Comparison of ENCODE assay signal across 25 cellular contexts in genomic region chr3:85487375-85487774, GRCh38.
"Had no signal": no experiment of that assay in that cellular context is flagged by ENCODE, and none has a peak within 500 bp of the region (broad histone marks: within the 10 kb centered on the region; RNA-seq: fewer than 3 reads in every experiment).

No MANE protein-coding gene starts in this region.

- H3K4me2 ChIP-seq: neural progenitor cell, smooth muscle cell had no signal

- ATAC-seq: natural killer cell; right lobe of liver; stimulated activated memory B cell treated with anti-CD40 and anti-IgM and Interleukin-4, amounts not matched to agents 10 μg/mL and 1 μg/mL and 100 μg/mL, for 72 hours; stimulated activated naive CD8-positive, alpha-beta T cell treated with anti-CD3 and anti-CD28 coated beads, Interleukin-15, amount 100 ng/mL, for 72 hours had no signal

- H3K27me3 ChIP-seq: neural progenitor cell, ovary, right atrium auricular region, right lobe of liver, tibial nerve, vagina had no signal

- H3K27ac ChIP-seq: left ventricle myocardium inferior, neural progenitor cell, ovary, right atrium auricular region, right lobe of liver, tibial nerve, vagina had no signal

- H3K4me3 Mint-ChIP-seq: mesothelial cell of epicardium; naive B cell; natural killer cell; nephron progenitor cell; neural progenitor cell; stimulated activated memory B cell treated with anti-CD40 and anti-IgM and Interleukin-4, amounts not matched to agents 10 μg/mL and 1 μg/mL and 100 μg/mL, for 72 hours; stimulated activated naive CD8-positive, alpha-beta T cell treated with anti-CD3 and anti-CD28 coated beads, Interleukin-15, amount 100 ng/mL, for 72 hours; type B pancreatic cell had no signal

- H3K4me3 ChIP-seq: left ventricle myocardium inferior, lung, neural progenitor cell, ovary, right atrium auricular region, right lobe of liver, smooth muscle cell, tibial nerve, vagina had no signal

- H3K9ac ChIP-seq: neural progenitor cell had no signal

- DNase-seq: islet precursor cell; left ventricle myocardium inferior; mesendoderm; naive B cell; natural killer cell; nephron progenitor cell; ovary; right lobe of liver; stimulated activated CD4-positive, alpha-beta T cell treated with anti-CD3 and anti-CD28 coated beads, Interleukin-1b, Interleukin-23, amount 100 ng/mL, for 48 hours; stimulated activated CD4-positive, alpha-beta T cell treated with anti-CD3 and anti-CD28 coated beads, Interleukin-2, amount 100 ng/mL, for 48 hours; stimulated activated CD4-positive, alpha-beta T cell treated with anti-CD3 and anti-CD28 coated beads, Interleukin-4, amount 100 ng/mL, for 4 hours; stimulated activated CD8-positive, alpha-beta memory T cell treated with anti-CD3 and anti-CD28 coated beads, Interleukin-4, amount 100 ng/mL, for 48 hours; stimulated activated naive CD4-positive, alpha-beta T cell treated with Interleukin-2 at 50 U/mL for 16 hours; stimulated activated naive CD8-positive, alpha-beta T cell treated with anti-CD3 and anti-CD28 coated beads, Interleukin-15, amount 100 ng/mL, for 72 hours; substantia nigra had no signal

- H2AFZ ChIP-seq: neural progenitor cell had no signal

- H3K9me3 Mint-ChIP-seq: mesothelial cell of epicardium, naive B cell, nephron progenitor cell, neural progenitor cell, type B pancreatic cell had no signal

- H3K4me1 ChIP-seq: left ventricle myocardium inferior, neural progenitor cell, right atrium auricular region, right lobe of liver, vagina had no signal

- H3K27me3 Mint-ChIP-seq: naive B cell; progenitor cell of endocrine pancreas; stimulated activated memory B cell treated with anti-CD40 and anti-IgM and Interleukin-4, amounts not matched to agents 10 μg/mL and 1 μg/mL and 100 μg/mL, for 72 hours; stimulated activated naive CD8-positive, alpha-beta T cell treated with anti-CD3 and anti-CD28 coated beads, Interleukin-15, amount 100 ng/mL, for 72 hours; type B pancreatic cell had no signal

- H3K4me1 Mint-ChIP-seq: mesothelial cell of epicardium; naive B cell; natural killer cell; nephron progenitor cell; stimulated activated memory B cell treated with anti-CD40 and anti-IgM and Interleukin-4, amounts not matched to agents 10 μg/mL and 1 μg/mL and 100 μg/mL, for 72 hours; stimulated activated naive CD8-positive, alpha-beta T cell treated with anti-CD3 and anti-CD28 coated beads, Interleukin-15, amount 100 ng/mL, for 72 hours had no signal

- H3K36me3 Mint-ChIP-seq: mesothelial cell of epicardium; naive B cell; natural killer cell; neural progenitor cell; stimulated activated memory B cell treated with anti-CD40 and anti-IgM and Interleukin-4, amounts not matched to agents 10 μg/mL and 1 μg/mL and 100 μg/mL, for 72 hours; type B pancreatic cell had no signal

- H3K27ac Mint-ChIP-seq: mesothelial cell of epicardium; naive B cell; natural killer cell; nephron progenitor cell; neural progenitor cell; progenitor cell of endocrine pancreas; stimulated activated memory B cell treated with anti-CD40 and anti-IgM and Interleukin-4, amounts not matched to agents 10 μg/mL and 1 μg/mL and 100 μg/mL, for 72 hours; stimulated activated naive CD8-positive, alpha-beta T cell treated with anti-CD3 and anti-CD28 coated beads, Interleukin-15, amount 100 ng/mL, for 72 hours; type B pancreatic cell had no signal

- H3K9me3 ChIP-seq: left ventricle myocardium inferior, ovary, right atrium auricular region, right lobe of liver, tibial nerve, vagina had no signal

- H3K36me3 ChIP-seq: left ventricle myocardium inferior, neural progenitor cell, ovary, right atrium auricular region, right lobe of liver, tibial nerve, vagina had no signal
